ENCODE assay signal across 14 cellular contexts in genomic region chr17:58184308-58184985, GRCh38. TPM values are rescaled to one million over a fixed set of nuclear protein-coding genes. Genes with fewer than 3 reads are reported as not detected.
DNase-seq lines count a peak whose midpoint lies in the region; ATAC-seq and TF ChIP-seq lines count a peak whose summit lies in the region.
"Had no signal": no experiment of that assay in that cellular context is flagged by ENCODE, and none has a peak within 500 bp of the region (broad histone marks: within the 10 kb centered on the region; RNA-seq: fewer than 3 reads in every experiment).

No MANE protein-coding gene starts in this region.

- H3K36me3 Mint-ChIP-seq in CD8-positive, alpha-beta memory T cell = no peaks in the 10 kb centered on the region

- no peak overlapping the region for H3K4me3 ChIP-seq in CD8-positive, alpha-beta memory T cell (ENCODE audit: low read length)
- H3K4me3 ChIP-seq: SJSA1 had no signal

- H3K4me3 Mint-ChIP-seq in CD8-positive, alpha-beta memory T cell = no peak overlapping the region
- H3K4me3 Mint-ChIP-seq: CD4-positive, alpha-beta T cell had no signal

- no peaks in the 10 kb centered on the region for H3K9me3 ChIP-seq in CD8-positive, alpha-beta memory T cell (ENCODE audit: low read length)
- H3K9me3 ChIP-seq: SJSA1 had no signal

- no peak for TF ChIP-seq CTCF in foreskin keratinocyte (conservative IDR thresholded peaks at IDR 0.05)

- no peaks in the 10 kb centered on the region for H3K27me3 ChIP-seq in CD8-positive, alpha-beta memory T cell (ENCODE audit: insufficient read depth, low read length, poor library complexity, severe bottlenecking)
- peaks cover 2% of the 10 kb centered on the region for H3K27me3 ChIP-seq in foreskin keratinocyte

- CTCF ChIA-PET in CD8-positive, alpha-beta memory T cell (lab: Charles Lee) = no interaction called here

- peaks cover 0 to 5% (median 5%) of the 10 kb centered on the region in 3 donors for H3K4me1 Mint-ChIP-seq in CD8-positive, alpha-beta memory T cell

- no peaks in the 10 kb centered on the region for H3K36me3 ChIP-seq in CD8-positive, alpha-beta memory T cell (ENCODE audit: insufficient read depth, low read length)
- H3K36me3 ChIP-seq: SJSA1 had no signal

- no peaks in the 10 kb centered on the region for H3K9me3 Mint-ChIP-seq in CD8-positive, alpha-beta memory T cell
- H3K9me3 Mint-ChIP-seq: CD4-positive, alpha-beta T cell had no signal

- peak overlapping the region in 1 of 8 donors; percentile 47 for H3K27ac Mint-ChIP-seq in CD8-positive, alpha-beta memory T cell
- H3K27ac Mint-ChIP-seq: CD4-positive, alpha-beta T cell had no signal

- H3K4me1 ChIP-seq in CD8-positive, alpha-beta memory T cell (ENCODE audit: insufficient read depth, low read length) = no peaks in the 10 kb centered on the region
- no peaks in the 10 kb centered on the region for H3K4me1 ChIP-seq in foreskin keratinocyte
- H3K4me1 ChIP-seq: SJSA1 had no signal

- POLR2A ChIA-PET in CD8-positive, alpha-beta memory T cell (lab: Charles Lee) = no interaction called here

- peak; percentile 84 for ATAC-seq in SK-N-SH treated with all-trans-retinoic acid at 6 μM for 48 hours
- ATAC-seq in foreskin keratinocyte = peak; percentile 97
- no peak for ATAC-seq in GM18868 (IDR thresholded peaks at IDR 0.05; ENCODE audit: unreplicated experiment)

- no peak for DNase-seq in CD8-positive, alpha-beta memory T cell
- peak; percentile 23 for DNase-seq in HS-5 (ENCODE audit: low read depth)
- DNase-seq in foreskin keratinocyte = peak; percentile 75 to 93
- no peak for DNase-seq in putamen (ENCODE audit: low spot score)
- no peak for DNase-seq in NK-92 treated with Interleukin-12 subunit alpha and Interleukin-12 subunit beta, amount 100 ng/mL, for 24 hours (lab: John Stamatoyannopoulos, UW)
- no peak for DNase-seq in NCI-H1436 treated with DMSO at 0.1 percent for 48 hours (lab: John Stamatoyannopoulos, UW)
- DNase-seq: activated CD4-positive, alpha-beta T cell treated with anti-CD3 and anti-CD28 coated beads, Interleukin-2, amount 50 U/mL, for 48 hours; CD4-positive, alpha-beta T cell; MV-4-11; nucleus accumbens had no signal

- H3K27ac ChIP-seq in CD8-positive, alpha-beta memory T cell (ENCODE audit: low read depth, low read length) = peak overlapping the region; percentile 54
- no peak overlapping the region for H3K27ac ChIP-seq in foreskin keratinocyte
- H3K27ac ChIP-seq: SJSA1 had no signal

- peaks cover 12% of the 10 kb centered on the region in 2 donors for H3K27me3 Mint-ChIP-seq in CD8-positive, alpha-beta memory T cell

TF ChIP-seq in SK-N-SH treated with all-trans-retinoic acid at 6 μM for 48 hours, 23 proteins besides CTCF, POLR2A, EP300 and RAD21:
- TF ChIP-seq, protein P1, sequence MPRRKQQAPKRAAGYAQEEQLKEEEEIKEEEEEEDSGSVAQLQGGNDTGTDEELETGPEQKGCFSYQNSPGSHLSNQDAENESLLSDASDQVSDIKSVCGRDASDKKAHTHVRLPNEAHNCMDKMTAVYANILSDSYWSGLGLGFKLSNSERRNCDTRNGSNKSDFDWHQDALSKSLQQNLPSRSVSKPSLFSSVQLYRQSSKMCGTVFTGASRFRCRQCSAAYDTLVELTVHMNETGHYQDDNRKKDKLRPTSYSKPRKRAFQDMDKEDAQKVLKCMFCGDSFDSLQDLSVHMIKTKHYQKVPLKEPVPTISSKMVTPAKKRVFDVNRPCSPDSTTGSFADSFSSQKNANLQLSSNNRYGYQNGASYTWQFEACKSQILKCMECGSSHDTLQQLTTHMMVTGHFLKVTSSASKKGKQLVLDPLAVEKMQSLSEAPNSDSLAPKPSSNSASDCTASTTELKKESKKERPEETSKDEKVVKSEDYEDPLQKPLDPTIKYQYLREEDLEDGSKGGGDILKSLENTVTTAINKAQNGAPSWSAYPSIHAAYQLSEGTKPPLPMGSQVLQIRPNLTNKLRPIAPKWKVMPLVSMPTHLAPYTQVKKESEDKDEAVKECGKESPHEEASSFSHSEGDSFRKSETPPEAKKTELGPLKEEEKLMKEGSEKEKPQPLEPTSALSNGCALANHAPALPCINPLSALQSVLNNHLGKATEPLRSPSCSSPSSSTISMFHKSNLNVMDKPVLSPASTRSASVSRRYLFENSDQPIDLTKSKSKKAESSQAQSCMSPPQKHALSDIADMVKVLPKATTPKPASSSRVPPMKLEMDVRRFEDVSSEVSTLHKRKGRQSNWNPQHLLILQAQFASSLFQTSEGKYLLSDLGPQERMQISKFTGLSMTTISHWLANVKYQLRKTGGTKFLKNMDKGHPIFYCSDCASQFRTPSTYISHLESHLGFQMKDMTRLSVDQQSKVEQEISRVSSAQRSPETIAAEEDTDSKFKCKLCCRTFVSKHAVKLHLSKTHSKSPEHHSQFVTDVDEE (CRISPR knock-in tag; IDR thresholded peaks at IDR 0.05) = no peak
- TF ChIP-seq PPARA (CRISPR knock-in tag; IDR thresholded peaks at IDR 0.05; ENCODE audit: borderline replicate concordance) (no peak), TOX (CRISPR knock-in tag; IDR thresholded peaks at IDR 0.05; ENCODE audit: borderline replicate concordance) (no peak), ZC3H10 (CRISPR knock-in tag; IDR thresholded peaks at IDR 0.05) (no peak)
TF ChIP-seq in SK-N-SH treated with all-trans-retinoic acid at 6 μM for 48 hours: peak in this region for 0.

RNA-seq across cellular contexts. Expression of gene EPX, which starts 8.1 kb away (rescaled TPM):
- total RNA-seq in CD8-positive, alpha-beta memory T cell = not detected
- not detected for polyA plus RNA-seq in CD8-positive, alpha-beta memory T cell
- not detected in 2 replicates for total RNA-seq in foreskin keratinocyte
- not detected in 2 replicates for polyA plus RNA-seq in foreskin keratinocyte
- total RNA-seq: CD4-positive, alpha-beta T cell; SJSA1; subcutaneous adipose tissue had no signal

RNA-seq across cellular contexts. Expression of gene OR4D2, which starts 17.7 kb away (rescaled TPM):
- not detected for total RNA-seq in CD8-positive, alpha-beta memory T cell
- not detected for polyA plus RNA-seq in CD8-positive, alpha-beta memory T cell
- not detected in 2 replicates for total RNA-seq in foreskin keratinocyte
- not detected in 2 replicates for polyA plus RNA-seq in foreskin keratinocyte
- total RNA-seq: CD4-positive, alpha-beta T cell; SJSA1; subcutaneous adipose tissue had no signal

RNA-seq across cellular contexts. Expression of gene MKS1, which starts 34.6 kb away (rescaled TPM):
- 10 to 100 TPM; 26.2 to 33.9 TPM for total RNA-seq in CD8-positive, alpha-beta memory T cell
- polyA plus RNA-seq in CD8-positive, alpha-beta memory T cell = 10.7 TPM
- 13.2 and 14.2 TPM in 2 replicates for total RNA-seq in foreskin keratinocyte
- polyA plus RNA-seq in foreskin keratinocyte = 12.0 and 13.0 TPM in 2 replicates

RNA-seq across cellular contexts. Expression of gene OR4D1, which starts 36.3 kb away (rescaled TPM):
- total RNA-seq in CD8-positive, alpha-beta memory T cell = under 1 TPM; 0.26 to 0.29 TPM
- 1.7 TPM for polyA plus RNA-seq in CD8-positive, alpha-beta memory T cell
- not detected in 2 replicates for total RNA-seq in foreskin keratinocyte
- not detected in 2 replicates for polyA plus RNA-seq in foreskin keratinocyte
- total RNA-seq: subcutaneous adipose tissue had no signal

RNA-seq across cellular contexts. Expression of gene LPO, which starts 53.9 kb away (rescaled TPM):
- not detected for total RNA-seq in CD8-positive, alpha-beta memory T cell
- polyA plus RNA-seq in CD8-positive, alpha-beta memory T cell = not detected
- not detected in 2 replicates for total RNA-seq in foreskin keratinocyte
- polyA plus RNA-seq in foreskin keratinocyte = not detected in 2 replicates
- total RNA-seq: CD4-positive, alpha-beta T cell; SJSA1; subcutaneous adipose tissue had no signal

Comparison
In these comparisons a context has a peak if more than half of its experiments do, and no peak if none do; other contexts are left out.
1. DNase-seq: peak in HS-5 (single experiment) and foreskin keratinocyte (2 of 2); none in CD8-positive, alpha-beta memory T cell (0 of 5), putamen (single experiment), NK-92 treated with Interleukin-12 subunit alpha and Interleukin-12 subunit beta, amount 100 ng/mL, for 24 hours (single experiment) and NCI-H1436 treated with DMSO at 0.1 percent for 48 hours (single experiment).